Comparison of ENCODE assay signal across 16 cellular contexts in genomic region chr2:223921204-223921603, GRCh38. TPM values are rescaled to one million over a fixed set of nuclear protein-coding genes. Genes with fewer than 3 reads are reported as not detected.
A peak's percentile ranks its signal among the peaks of the same experiment; 100 is the strongest.
DNase-seq lines count a peak whose midpoint lies in the region; ATAC-seq, FAIRE-seq and TF ChIP-seq lines count a peak whose summit lies in the region.
"Had no signal": no experiment of that assay in that cellular context is flagged by ENCODE, and none has a peak within 500 bp of the region (broad histone marks: within the 10 kb centered on the region; RNA-seq: fewer than 3 reads in every experiment).

No MANE protein-coding gene starts in this region.

- intact Hi-C loops in activated naive CD4-positive, alpha-beta T cell treated with anti-CD3 and anti-CD28 coated beads for 36 hours (cut with micrococcal nuclease), result no loop called here

- H3K36me3 Mint-ChIP-seq in activated naive CD4-positive, alpha-beta T cell treated with anti-CD3 and anti-CD28 coated beads, Interleukin-2, amount 10 ng/mL, durations not matched to agents 7 days and 5 days, result peaks cover 33% of the 10 kb centered on the region
- peaks cover 14% of the 10 kb centered on the region for H3K36me3 Mint-ChIP-seq in activated naive CD4-positive, alpha-beta T cell treated with anti-CD3 and anti-CD28 coated beads for 36 hours (ENCODE audit: low read depth)
- peaks cover 11% of the 10 kb centered on the region for H3K36me3 Mint-ChIP-seq in chondrocyte (ENCODE audit: low read depth)

- no peak for ATAC-seq in HG02840 (IDR thresholded peaks at IDR 0.05; ENCODE audit: low FRiP score, unreplicated experiment)
- ATAC-seq: CD8-positive, alpha-beta T cell; HCT116 had no signal

- no peaks in the 10 kb centered on the region for H3K27me3 Mint-ChIP-seq in activated naive CD4-positive, alpha-beta T cell treated with anti-CD3 and anti-CD28 coated beads, Interleukin-2, amount 10 ng/mL, durations not matched to agents 7 days and 5 days
- no peaks in the 10 kb centered on the region for H3K27me3 Mint-ChIP-seq in activated naive CD4-positive, alpha-beta T cell treated with anti-CD3 and anti-CD28 coated beads for 36 hours (ENCODE audit: low read depth)
- no peaks in the 10 kb centered on the region for H3K27me3 Mint-ChIP-seq in chondrocyte (ENCODE audit: low read depth)

- FAIRE-seq in GM19239 (lab: Jason Lieb, UNC), result no peak
- FAIRE-seq: D721Med, H54 had no signal

- H3K9me3 Mint-ChIP-seq in activated naive CD4-positive, alpha-beta T cell treated with anti-CD3 and anti-CD28 coated beads, Interleukin-2, amount 10 ng/mL, durations not matched to agents 7 days and 5 days, result no peaks in the 10 kb centered on the region
- H3K9me3 Mint-ChIP-seq in activated naive CD4-positive, alpha-beta T cell treated with anti-CD3 and anti-CD28 coated beads for 36 hours, result no peaks in the 10 kb centered on the region
- H3K9me3 Mint-ChIP-seq in chondrocyte (ENCODE audit: low read depth), result peaks cover 5% of the 10 kb centered on the region
- H3K9me3 Mint-ChIP-seq: CD8-positive, alpha-beta T cell had no signal

- CTCF ChIA-PET in activated naive CD4-positive, alpha-beta T cell treated with anti-CD3 and anti-CD28 coated beads, Interleukin-2, amount 10 ng/mL, durations not matched to agents 7 days and 5 days (lab: Charles Lee), result no interaction called here
- CTCF ChIA-PET in activated naive CD4-positive, alpha-beta T cell treated with anti-CD3 and anti-CD28 coated beads for 36 hours (lab: Charles Lee), result no interaction called here

- no peak for TF ChIP-seq CTCF in chondrocyte (IDR thresholded peaks at IDR 0.05)

- H3K27ac Mint-ChIP-seq in activated naive CD4-positive, alpha-beta T cell treated with anti-CD3 and anti-CD28 coated beads, Interleukin-2, amount 10 ng/mL, durations not matched to agents 7 days and 5 days, result peak overlapping the region; percentile 21
- H3K27ac Mint-ChIP-seq in activated naive CD4-positive, alpha-beta T cell treated with anti-CD3 and anti-CD28 coated beads for 36 hours, result no peak overlapping the region
- H3K27ac Mint-ChIP-seq in chondrocyte (ENCODE audit: unreplicated experiment), result peak overlapping the region; percentile 25
- H3K27ac Mint-ChIP-seq: CD8-positive, alpha-beta T cell had no signal

- no peak overlapping the region for H3K4me3 Mint-ChIP-seq in activated naive CD4-positive, alpha-beta T cell treated with anti-CD3 and anti-CD28 coated beads, Interleukin-2, amount 10 ng/mL, durations not matched to agents 7 days and 5 days
- H3K4me3 Mint-ChIP-seq in activated naive CD4-positive, alpha-beta T cell treated with anti-CD3 and anti-CD28 coated beads for 36 hours, result no peak overlapping the region
- H3K4me3 Mint-ChIP-seq in chondrocyte (ENCODE audit: unreplicated experiment), result no peak overlapping the region
- H3K4me3 Mint-ChIP-seq: CD14-positive monocyte; CD8-positive, alpha-beta T cell had no signal

- H3K4me1 Mint-ChIP-seq in activated naive CD4-positive, alpha-beta T cell treated with anti-CD3 and anti-CD28 coated beads, Interleukin-2, amount 10 ng/mL, durations not matched to agents 7 days and 5 days, result peaks cover 8% of the 10 kb centered on the region
- H3K4me1 Mint-ChIP-seq in activated naive CD4-positive, alpha-beta T cell treated with anti-CD3 and anti-CD28 coated beads for 36 hours (ENCODE audit: low read depth), result peaks cover 21% of the 10 kb centered on the region
- H3K4me1 Mint-ChIP-seq in chondrocyte (ENCODE audit: low read depth), result peaks cover 55% of the 10 kb centered on the region

- DNase-seq in activated naive CD4-positive, alpha-beta T cell treated with anti-CD3 and anti-CD28 coated beads, Interleukin-2, amount 10 ng/mL, durations not matched to agents 7 days and 5 days, result no peak
- DNase-seq in activated naive CD4-positive, alpha-beta T cell treated with anti-CD3 and anti-CD28 coated beads for 36 hours, result no peak
- DNase-seq in chondrocyte (ENCODE audit: low spot score) (no peak), kidney tubule cell (ENCODE audit: low spot score) (peak; percentile 29), GM19239 (ENCODE audit: insufficient read length, low spot score) (no peak), activated gamma-delta T cell treated with Interleukin-2 at 50 U/mL for 16 hours (no peak)
- DNase-seq: CD8-positive, alpha-beta T cell; COR-L47; DND-41; GDM1; GM23248 had no signal

RNA-seq across cellular contexts. Expression of gene WDFY1, which starts 23.9 kb away (rescaled TPM):
- 10 to 100 TPM; 39.4 to 39.9 TPM for total RNA-seq in activated naive CD4-positive, alpha-beta T cell treated with anti-CD3 and anti-CD28 coated beads for 36 hours
- 52.3 to 68.0 TPM (median 61.3 TPM) in 3 replicates for total RNA-seq in chondrocyte

RNA-seq across cellular contexts. Expression of gene MRPL44, which starts 36.1 kb away (rescaled TPM):
- total RNA-seq in activated naive CD4-positive, alpha-beta T cell treated with anti-CD3 and anti-CD28 coated beads for 36 hours, result 10 to 100 TPM; 39.1 to 41.3 TPM
- total RNA-seq in chondrocyte, result 23.5 to 24.6 TPM (median 23.8 TPM) in 3 replicates
